25 cellular contexts compared by ENCODE assay signal in the genomic region with DNA sequence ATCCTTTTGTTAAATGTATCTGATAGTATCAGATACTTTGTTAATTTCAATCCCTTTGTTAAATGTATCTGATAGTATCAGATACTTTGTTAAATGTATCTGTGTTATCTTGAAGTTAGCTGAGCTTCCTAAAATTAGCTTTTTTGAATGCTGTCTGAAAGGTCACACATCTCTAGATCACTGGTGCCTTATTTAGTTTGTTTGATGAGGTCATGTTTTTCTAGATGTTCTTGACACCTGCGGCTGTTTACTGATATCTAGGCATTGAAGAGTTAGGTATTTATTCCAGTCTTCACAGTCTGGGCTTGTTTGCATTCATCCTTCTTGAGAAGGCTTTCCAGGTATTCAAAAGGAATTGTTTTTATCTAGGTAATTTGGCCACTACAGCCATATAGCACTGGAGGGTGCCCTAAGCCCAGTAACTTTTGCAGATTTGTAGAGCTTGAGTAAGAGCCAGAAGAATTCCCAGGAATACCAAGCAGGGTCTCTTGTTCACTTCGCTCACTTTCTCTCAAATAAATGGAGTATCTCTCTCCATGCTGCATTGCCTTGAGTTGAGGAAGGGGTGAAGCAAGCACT.
DNase-seq lines count a peak whose midpoint lies in the region; ATAC-seq and TF ChIP-seq lines count a peak whose summit lies in the region.
"Had no signal": no experiment of that assay in that cellular context is flagged by ENCODE, and none has a peak within 500 bp of the region (broad histone marks: within the 10 kb centered on the region; RNA-seq: fewer than 3 reads in every experiment).

No MANE protein-coding gene starts in this region.

- H3K36me3 ChIP-seq in heart left ventricle (no peaks in the 10 kb centered on the region), ovary (no peaks in the 10 kb centered on the region)
- H3K36me3 ChIP-seq: SJSA1, uterus had no signal

- H3K27ac ChIP-seq in heart left ventricle: no peak overlapping the region
- H3K27ac ChIP-seq in ovary: no peak overlapping the region
- H3K27ac ChIP-seq: SJSA1, testis, uterus had no signal

- TF ChIP-seq CTCF in heart left ventricle (IDR thresholded peaks at IDR 0.05) (peak in 4 of 12 donors; percentile 9 to 30 (median 14)), choroid plexus epithelial cell (conservative IDR thresholded peaks at IDR 0.05; ENCODE audit: low read depth, low read length) (peak; percentile 7), ovary (IDR thresholded peaks at IDR 0.05) (no peak)

- H3K27me3 ChIP-seq in heart left ventricle (no peaks in the 10 kb centered on the region), ovary (no peaks in the 10 kb centered on the region)
- H3K27me3 ChIP-seq: SJSA1, testis, uterus had no signal

- H3K4me3 ChIP-seq in heart left ventricle (no peak overlapping the region), choroid plexus epithelial cell (ENCODE audit: low read depth, low read length) (no peak overlapping the region), ovary (no peak overlapping the region)
- H3K4me3 ChIP-seq: SJSA1, testis, uterus had no signal

- no peak for TF ChIP-seq EP300 in ovary (IDR thresholded peaks at IDR 0.05)

- peaks cover 0 to 17% (median 0%) of the 10 kb centered on the region in 12 donors for H3K9me3 ChIP-seq in heart left ventricle
- no peaks in the 10 kb centered on the region for H3K9me3 ChIP-seq in ovary
- H3K9me3 ChIP-seq: Caco-2, SJSA1, testis, uterus had no signal

- H3K4me1 ChIP-seq in heart left ventricle: peaks cover 0 to 6% (median 0%) of the 10 kb centered on the region in 12 donors
- H3K4me1 ChIP-seq in ovary (ENCODE audit: insufficient read depth): no peaks in the 10 kb centered on the region
- H3K4me1 ChIP-seq: Caco-2, SJSA1, testis, uterus had no signal

- DNase-seq in heart left ventricle (no peak), cardiac septum (ENCODE audit: low spot score) (no peak), choroid plexus epithelial cell (ENCODE audit: low read depth) (no peak), left lobe of liver (ENCODE audit: low spot score) (no peak), ovary (no peak)
- DNase-seq: ACHN; activated CD4-positive, alpha-beta T cell treated with anti-CD3 and anti-CD28 coated beads for 1 hour; activated gamma-delta T cell; activated T-cell treated with anti-CD3 and anti-CD28 coated beads, Interleukin-2, amount 50 U/mL, for 1 hour; C1 segment of cervical spinal cord; Caco-2; effector CD8-positive, alpha-beta T cell; kidney glomerular epithelial cell; NCI-H2171; NCI-H524 treated with DMSO at 0.1 percent for 48 hours; stimulated activated CD4-positive, alpha-beta T cell treated with anti-CD3 and anti-CD28 coated beads, Interleukin-4, amount 100 ng/mL, for 4 hours; stimulated activated naive CD4-positive, alpha-beta T cell; testis; uterus had no signal

- TF ChIP-seq POLR2A in heart left ventricle (IDR thresholded peaks at IDR 0.05) (no peak), ovary (IDR thresholded peaks at IDR 0.05) (no peak)

- ATAC-seq in heart left ventricle (peak in 3 of 4 donors; percentile 33 to 69 (median 51)), left lobe of liver (peak; percentile 66), HG02798 (IDR thresholded peaks at IDR 0.05; ENCODE audit: poor library complexity, unreplicated experiment) (no peak), HG03159 (IDR thresholded peaks at IDR 0.05; ENCODE audit: unreplicated experiment) (no peak), GM19023 (IDR thresholded peaks at IDR 0.05; ENCODE audit: unreplicated experiment) (no peak)
- ATAC-seq: esophagus mucosa, HCT116 had no signal

- intact Hi-C loops in heart left ventricle (cut with DNase I) (no loop called here), cardiac septum (cut with DNase I) (no loop called here), ovary (cut with DNase I) (no loop called here)

- WGBS in heart left ventricle, 4 donors: 78 to 88% (median 82%) methylated on average over 2 of the region's 2 CpGs
- 93 to 96% (median 96%) methylated on average over 2 of the region's 2 CpGs for WGBS in ovary, 3 donors

Comparison
In these comparisons a context has a peak if more than half of its experiments do, and no peak if none do; other contexts are left out.
1. ATAC-seq: peak in heart left ventricle (3 of 4) and left lobe of liver (single experiment); none in HG02798 (single experiment), HG03159 (single experiment) and GM19023 (single experiment).